2 cellular contexts compared by ENCODE assay signal in the genomic region with DNA sequence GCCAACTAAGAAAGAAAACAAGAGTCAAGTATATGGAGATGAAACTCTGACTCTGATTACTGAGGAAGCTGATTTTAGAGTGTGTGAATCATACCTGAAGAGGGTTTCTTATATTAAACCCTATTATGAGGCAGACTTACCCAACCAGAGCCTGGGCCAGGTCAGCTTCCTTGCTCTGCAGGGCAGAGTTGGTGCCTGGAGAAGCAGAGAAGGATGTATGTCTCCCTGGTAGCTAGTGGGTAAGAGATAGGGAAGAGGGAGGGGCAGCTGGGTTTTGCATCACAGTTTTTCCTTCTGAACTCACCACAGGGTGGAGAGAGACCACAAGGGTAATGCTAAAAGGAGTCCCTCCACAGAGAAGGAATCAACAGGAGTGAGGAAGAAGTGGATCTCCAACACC.
A peak's percentile ranks its signal among the peaks of the same experiment; 100 is the strongest.
TF ChIP-seq lines count a peak whose summit lies in the region.

No MANE protein-coding gene starts in this region.

TF ChIP-seq in GM23338, 12 proteins besides CTCF, POLR2A, EP300 and RAD21 (continued from another document):
- TF ChIP-seq, protein P1, sequence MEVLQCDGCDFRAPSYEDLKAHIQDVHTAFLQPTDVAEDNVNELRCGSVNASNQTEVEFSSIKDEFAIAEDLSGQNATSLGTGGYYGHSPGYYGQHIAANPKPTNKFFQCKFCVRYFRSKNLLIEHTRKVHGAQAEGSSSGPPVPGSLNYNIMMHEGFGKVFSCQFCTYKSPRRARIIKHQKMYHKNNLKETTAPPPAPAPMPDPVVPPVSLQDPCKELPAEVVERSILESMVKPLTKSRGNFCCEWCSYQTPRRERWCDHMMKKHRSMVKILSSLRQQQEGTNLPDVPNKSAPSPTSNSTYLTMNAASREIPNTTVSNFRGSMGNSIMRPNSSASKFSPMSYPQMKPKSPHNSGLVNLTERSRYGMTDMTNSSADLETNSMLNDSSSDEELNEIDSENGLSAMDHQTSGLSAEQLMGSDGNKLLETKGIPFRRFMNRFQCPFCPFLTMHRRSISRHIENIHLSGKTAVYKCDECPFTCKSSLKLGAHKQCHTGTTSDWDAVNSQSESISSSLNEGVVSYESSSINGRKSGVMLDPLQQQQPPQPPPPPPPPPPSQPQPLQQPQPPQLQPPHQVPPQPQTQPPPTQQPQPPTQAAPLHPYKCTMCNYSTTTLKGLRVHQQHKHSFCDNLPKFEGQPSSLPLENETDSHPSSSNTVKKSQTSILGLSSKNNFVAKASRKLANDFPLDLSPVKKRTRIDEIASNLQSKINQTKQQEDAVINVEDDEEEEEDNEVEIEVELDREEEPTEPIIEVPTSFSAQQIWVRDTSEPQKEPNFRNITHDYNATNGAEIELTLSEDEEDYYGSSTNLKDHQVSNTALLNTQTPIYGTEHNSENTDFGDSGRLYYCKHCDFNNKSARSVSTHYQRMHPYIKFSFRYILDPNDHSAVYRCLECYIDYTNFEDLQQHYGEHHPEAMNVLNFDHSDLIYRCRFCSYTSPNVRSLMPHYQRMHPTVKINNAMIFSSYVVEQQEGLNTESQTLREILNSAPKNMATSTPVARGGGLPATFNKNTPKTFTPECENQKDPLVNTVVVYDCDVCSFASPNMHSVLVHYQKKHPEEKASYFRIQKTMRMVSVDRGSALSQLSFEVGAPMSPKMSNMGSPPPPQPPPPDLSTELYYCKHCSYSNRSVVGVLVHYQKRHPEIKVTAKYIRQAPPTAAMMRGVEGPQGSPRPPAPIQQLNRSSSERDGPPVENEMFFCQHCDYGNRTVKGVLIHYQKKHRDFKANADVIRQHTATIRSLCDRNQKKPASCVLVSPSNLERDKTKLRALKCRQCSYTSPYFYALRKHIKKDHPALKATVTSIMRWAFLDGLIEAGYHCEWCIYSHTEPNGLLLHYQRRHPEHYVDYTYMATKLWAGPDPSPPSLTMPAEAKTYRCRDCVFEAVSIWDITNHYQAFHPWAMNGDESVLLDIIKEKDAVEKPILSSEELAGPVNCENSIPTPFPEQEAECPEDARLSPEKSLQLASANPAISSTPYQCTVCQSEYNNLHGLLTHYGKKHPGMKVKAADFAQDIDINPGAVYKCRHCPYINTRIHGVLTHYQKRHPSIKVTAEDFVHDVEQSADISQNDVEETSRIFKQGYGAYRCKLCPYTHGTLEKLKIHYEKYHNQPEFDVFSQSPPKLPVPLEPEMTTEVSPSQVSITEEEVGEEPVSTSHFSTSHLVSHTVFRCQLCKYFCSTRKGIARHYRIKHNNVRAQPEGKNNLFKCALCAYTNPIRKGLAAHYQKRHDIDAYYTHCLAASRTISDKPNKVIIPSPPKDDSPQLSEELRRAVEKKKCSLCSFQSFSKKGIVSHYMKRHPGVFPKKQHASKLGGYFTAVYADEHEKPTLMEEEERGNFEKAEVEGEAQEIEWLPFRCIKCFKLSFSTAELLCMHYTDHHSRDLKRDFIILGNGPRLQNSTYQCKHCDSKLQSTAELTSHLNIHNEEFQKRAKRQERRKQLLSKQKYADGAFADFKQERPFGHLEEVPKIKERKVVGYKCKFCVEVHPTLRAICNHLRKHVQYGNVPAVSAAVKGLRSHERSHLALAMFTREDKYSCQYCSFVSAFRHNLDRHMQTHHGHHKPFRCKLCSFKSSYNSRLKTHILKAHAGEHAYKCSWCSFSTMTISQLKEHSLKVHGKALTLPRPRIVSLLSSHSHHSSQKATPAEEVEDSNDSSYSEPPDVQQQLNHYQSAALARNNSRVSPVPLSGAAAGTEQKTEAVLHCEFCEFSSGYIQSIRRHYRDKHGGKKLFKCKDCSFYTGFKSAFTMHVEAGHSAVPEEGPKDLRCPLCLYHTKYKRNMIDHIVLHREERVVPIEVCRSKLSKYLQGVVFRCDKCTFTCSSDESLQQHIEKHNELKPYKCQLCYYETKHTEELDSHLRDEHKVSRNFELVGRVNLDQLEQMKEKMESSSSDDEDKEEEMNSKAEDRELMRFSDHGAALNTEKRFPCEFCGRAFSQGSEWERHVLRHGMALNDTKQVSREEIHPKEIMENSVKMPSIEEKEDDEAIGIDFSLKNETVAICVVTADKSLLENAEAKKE (CRISPR knock-in tag; IDR thresholded peaks at IDR 0.05): no peak
- no peak for TF ChIP-seq ZNF331 (CRISPR knock-in tag; IDR thresholded peaks at IDR 0.05; ENCODE audit: low read depth)
- no peak for TF ChIP-seq EZH2 (IDR thresholded peaks at IDR 0.05; ENCODE audit: low read depth, unreplicated experiment)
- TF ChIP-seq NANOG (IDR thresholded peaks at IDR 0.05; ENCODE audit: borderline replicate concordance): no peak
- TF ChIP-seq, protein P2, sequence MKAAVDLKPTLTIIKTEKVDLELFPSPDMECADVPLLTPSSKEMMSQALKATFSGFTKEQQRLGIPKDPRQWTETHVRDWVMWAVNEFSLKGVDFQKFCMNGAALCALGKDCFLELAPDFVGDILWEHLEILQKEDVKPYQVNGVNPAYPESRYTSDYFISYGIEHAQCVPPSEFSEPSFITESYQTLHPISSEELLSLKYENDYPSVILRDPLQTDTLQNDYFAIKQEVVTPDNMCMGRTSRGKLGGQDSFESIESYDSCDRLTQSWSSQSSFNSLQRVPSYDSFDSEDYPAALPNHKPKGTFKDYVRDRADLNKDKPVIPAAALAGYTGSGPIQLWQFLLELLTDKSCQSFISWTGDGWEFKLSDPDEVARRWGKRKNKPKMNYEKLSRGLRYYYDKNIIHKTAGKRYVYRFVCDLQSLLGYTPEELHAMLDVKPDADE (IDR thresholded peaks at IDR 0.05): no peak
- TF ChIP-seq STAT1 (IDR thresholded peaks at IDR 0.05; ENCODE audit: unreplicated experiment): no peak
- no peak for TF ChIP-seq ZNF114 (CRISPR knock-in tag; IDR thresholded peaks at IDR 0.05)
- no peak for TF ChIP-seq REST (IDR thresholded peaks at IDR 0.05; ENCODE audit: unreplicated experiment)

TF ChIP-seq in K562, 482 proteins besides CTCF, POLR2A, EP300 and RAD21 (continued from another document):
- TF ChIP-seq MGA (IDR thresholded peaks at IDR 0.05) (no peak), ZKSCAN8 (CRISPR knock-in tag; IDR thresholded peaks at IDR 0.05) (no peak), RFX7 (CRISPR knock-in tag; IDR thresholded peaks at IDR 0.05) (no peak)
- TF ChIP-seq, protein P3, sequence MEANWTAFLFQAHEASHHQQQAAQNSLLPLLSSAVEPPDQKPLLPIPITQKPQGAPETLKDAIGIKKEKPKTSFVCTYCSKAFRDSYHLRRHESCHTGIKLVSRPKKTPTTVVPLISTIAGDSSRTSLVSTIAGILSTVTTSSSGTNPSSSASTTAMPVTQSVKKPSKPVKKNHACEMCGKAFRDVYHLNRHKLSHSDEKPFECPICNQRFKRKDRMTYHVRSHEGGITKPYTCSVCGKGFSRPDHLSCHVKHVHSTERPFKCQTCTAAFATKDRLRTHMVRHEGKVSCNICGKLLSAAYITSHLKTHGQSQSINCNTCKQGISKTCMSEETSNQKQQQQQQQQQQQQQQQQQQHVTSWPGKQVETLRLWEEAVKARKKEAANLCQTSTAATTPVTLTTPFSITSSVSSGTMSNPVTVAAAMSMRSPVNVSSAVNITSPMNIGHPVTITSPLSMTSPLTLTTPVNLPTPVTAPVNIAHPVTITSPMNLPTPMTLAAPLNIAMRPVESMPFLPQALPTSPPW (CRISPR knock-in tag; IDR thresholded peaks at IDR 0.05): peak; percentile 36; the same call in 1 of the 2 replicates
TF ChIP-seq in K562: peak in this region for 1.
